Comparison of ENCODE assay signal across 12 cellular contexts in the genomic region with DNA sequence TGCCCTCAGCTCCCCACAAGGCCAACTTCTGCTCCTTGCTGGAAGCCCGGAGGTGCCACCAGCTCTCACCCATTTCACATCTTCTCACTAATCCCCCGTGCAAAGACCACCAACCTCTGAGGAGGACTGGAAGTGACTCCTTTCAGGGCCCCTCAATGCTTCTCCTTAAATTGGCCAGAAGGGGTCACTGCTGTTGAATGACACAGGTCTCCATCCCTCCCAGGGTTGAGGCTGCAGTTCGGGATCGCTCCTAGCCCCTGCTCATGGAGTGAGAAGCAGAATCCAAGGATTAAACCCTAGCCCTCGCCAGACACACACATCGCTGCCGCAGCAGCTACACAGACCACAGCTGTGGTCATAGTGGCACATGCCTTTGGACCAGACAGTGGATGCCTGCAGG.
DNase-seq lines count a peak whose midpoint lies in the region; ATAC-seq and TF ChIP-seq lines count a peak whose summit lies in the region.
"Had no signal": no experiment of that assay in that cellular context is flagged by ENCODE, and none has a peak within 500 bp of the region (broad histone marks: within the 10 kb centered on the region; RNA-seq: fewer than 3 reads in every experiment).

No MANE protein-coding gene starts in this region.

- H3K79me2 ChIP-seq in SK-N-SH (ENCODE audit: insufficient read depth) = no peaks in the 10 kb centered on the region

- peaks cover 8% of the 10 kb centered on the region for H3K4me1 Mint-ChIP-seq in glutamatergic neuron (ENCODE audit: low read depth, unreplicated experiment)
- H3K4me1 Mint-ChIP-seq in activated T-cell treated with anti-CD3 and anti-CD28 coated beads, Interleukin-2, amount 50 U/mL, for 4 hours (ENCODE audit: low read depth) = no peaks in the 10 kb centered on the region
- H3K4me1 Mint-ChIP-seq: IgD-negative memory B cell had no signal

- no peak for ATAC-seq in thoracic aorta (ENCODE audit: insufficient number of reproducible peaks, low FRiP score, low read depth)
- no peak for ATAC-seq in activated T-cell treated with anti-CD3 and anti-CD28 coated beads, Interleukin-2, amount 50 U/mL, for 4 hours
- ATAC-seq in GM19351 (IDR thresholded peaks at IDR 0.05; ENCODE audit: unreplicated experiment) = no peak

- no peaks in the 10 kb centered on the region for H3F3A ChIP-seq in SK-N-SH (replicated peaks; ENCODE audit: insufficient read depth)

- H2AFZ ChIP-seq in SK-N-SH (ENCODE audit: low read depth) = no peak overlapping the region

- TF ChIP-seq EP300 in SK-N-SH (IDR thresholded peaks at IDR 0.05; ENCODE audit: borderline replicate concordance in 1 of 2, low read depth in 1 of 2, low read length in 1 of 2) = no peak

- H3K36me3 Mint-ChIP-seq in glutamatergic neuron (ENCODE audit: unreplicated experiment) = no peaks in the 10 kb centered on the region
- no peaks in the 10 kb centered on the region for H3K36me3 Mint-ChIP-seq in activated T-cell treated with anti-CD3 and anti-CD28 coated beads, Interleukin-2, amount 50 U/mL, for 4 hours (ENCODE audit: insufficient read depth)

- H3K4me1 ChIP-seq in SK-N-SH (ENCODE audit: control insufficient read depth in 1 of 2, insufficient read depth in 2 of 2, low read depth in 1 of 2, low read length in 1 of 2) (no peaks in the 10 kb centered on the region), thoracic aorta (ENCODE audit: control insufficient read depth in 1 of 2, low read depth in 2 of 2) (no peaks in the 10 kb centered on the region)

- H4K20me1 ChIP-seq in SK-N-SH (ENCODE audit: insufficient read depth) = no peaks in the 10 kb centered on the region

- H3K4me2 ChIP-seq in SK-N-SH = no peak overlapping the region

- H3K4me3 Mint-ChIP-seq in glutamatergic neuron (ENCODE audit: unreplicated experiment) = no peak overlapping the region
- no peak overlapping the region for H3K4me3 Mint-ChIP-seq in activated T-cell treated with anti-CD3 and anti-CD28 coated beads, Interleukin-2, amount 50 U/mL, for 4 hours
- H3K4me3 Mint-ChIP-seq: IgD-negative memory B cell had no signal

- H3K36me3 ChIP-seq in SK-N-SH (replicated peaks in 1 of 2; ENCODE audit: control insufficient read depth in 1 of 2, insufficient read depth in 2 of 2, low read length in 1 of 2) (peaks cover 0 to 27% of the 10 kb centered on the region in 2 experiments), thoracic aorta (no peaks in the 10 kb centered on the region)

- POLR2A ChIA-PET in SK-N-SH (lab: Yijun Ruan, JAX) = no interaction called here

- H3K27ac ChIP-seq in SK-N-SH (ENCODE audit: low read depth in 2 of 2, low read length in 1 of 2) (no peak overlapping the region), thoracic aorta (no peak overlapping the region)

- H3K9me2 ChIP-seq in SK-N-SH = no peaks in the 10 kb centered on the region

- TF ChIP-seq CTCF in SK-N-SH (IDR thresholded peaks at IDR 0.05) (peak; percentile 41), glutamatergic neuron (IDR thresholded peaks at IDR 0.05; ENCODE audit: partially characterized antibody, unreplicated experiment) (no peak), thoracic aorta (IDR thresholded peaks at IDR 0.05) (peak; percentile 8)

- peaks cover 2% of the 10 kb centered on the region for H3K9me3 Mint-ChIP-seq in glutamatergic neuron (ENCODE audit: unreplicated experiment)
- no peaks in the 10 kb centered on the region for H3K9me3 Mint-ChIP-seq in activated T-cell treated with anti-CD3 and anti-CD28 coated beads, Interleukin-2, amount 50 U/mL, for 4 hours

- CTCF ChIA-PET in SK-N-SH (lab: Yijun Ruan, JAX) = interaction anchor here (1.0 to 1.4 kb wide), 4 partner anchors 11 to 841 kb away, joined by 3 to 5 read pairs (median 3); no protein-coding TSS in a partner anchor

- 58% methylated on average over 2 of the region's 7 CpGs for WGBS in SK-N-SH (ENCODE audit: low lambda C conversion rate)

- H3K27ac Mint-ChIP-seq in glutamatergic neuron (ENCODE audit: unreplicated experiment) = no peak overlapping the region
- H3K27ac Mint-ChIP-seq: IgD-negative memory B cell had no signal

- H3K27me3 Mint-ChIP-seq in glutamatergic neuron (ENCODE audit: unreplicated experiment) = peaks cover 2% of the 10 kb centered on the region
- H3K27me3 Mint-ChIP-seq in activated T-cell treated with anti-CD3 and anti-CD28 coated beads, Interleukin-2, amount 50 U/mL, for 4 hours (ENCODE audit: low read depth) = no peaks in the 10 kb centered on the region
- H3K27me3 Mint-ChIP-seq: IgD-negative memory B cell had no signal

- TF ChIP-seq RAD21 in SK-N-SH (IDR thresholded peaks at IDR 0.05; ENCODE audit: low read length) = peak; percentile 43

- no peaks in the 10 kb centered on the region for H3K9me3 ChIP-seq in SK-N-SH
- H3K9me3 ChIP-seq in thoracic aorta = peaks cover 4% of the 10 kb centered on the region

- H3K27me3 ChIP-seq in SK-N-SH (ENCODE audit: insufficient read depth) (no peaks in the 10 kb centered on the region), thoracic aorta (replicated peaks; ENCODE audit: insufficient read depth) (no peaks in the 10 kb centered on the region)

- DNase-seq in NCI-H82 (lab: John Stamatoyannopoulos, UW) = peak; percentile 56
- no peak for DNase-seq in NCI-H82 treated with DMSO at 0.1 percent for 48 hours (lab: John Stamatoyannopoulos, UW; ENCODE audit: unreplicated experiment)
- DNase-seq in SK-N-SH = peak; percentile 9
- DNase-seq in glutamatergic neuron = peak; percentile 28
- no peak for DNase-seq in thoracic aorta (ENCODE audit: low spot score)
- DNase-seq in activated T-cell treated with anti-CD3 and anti-CD28 coated beads, Interleukin-2, amount 50 U/mL, for 4 hours = no peak
- DNase-seq in NK-92 (lab: John Stamatoyannopoulos, UW; ENCODE audit: unreplicated experiment) = no peak
- DNase-seq: activated CD8-positive, alpha-beta memory T cell treated with anti-CD3 and anti-CD28 coated beads for 24 hours; amniotic stem cell; NCI-H345 had no signal

- no peak overlapping the region for H3K9ac ChIP-seq in SK-N-SH

- H3K4me3 ChIP-seq in SK-N-SH (ENCODE audit: low read depth in 2 of 2, low read length in 1 of 2) (no peak overlapping the region), thoracic aorta (no peak overlapping the region)

TF ChIP-seq in SK-N-SH, 30 proteins besides CTCF, POLR2A, EP300 and RAD21:
- TF ChIP-seq, protein P1, sequence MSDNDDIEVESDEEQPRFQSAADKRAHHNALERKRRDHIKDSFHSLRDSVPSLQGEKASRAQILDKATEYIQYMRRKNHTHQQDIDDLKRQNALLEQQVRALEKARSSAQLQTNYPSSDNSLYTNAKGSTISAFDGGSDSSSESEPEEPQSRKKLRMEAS (IDR thresholded peaks at IDR 0.05; ENCODE audit: low read depth) = no peak
- no peak for TF ChIP-seq FOXM1 (IDR thresholded peaks at IDR 0.05; ENCODE audit: low read depth)
- TF ChIP-seq SMC3 (IDR thresholded peaks at IDR 0.05; ENCODE audit: low read depth, low read length) = 0 out of 2 replicates have a peak, but pooled peaks have one; percentile 10
- no peak for TF ChIP-seq MEF2A (IDR thresholded peaks at IDR 0.05; ENCODE audit: borderline replicate concordance, low read depth)
- no peak for TF ChIP-seq NFIC (IDR thresholded peaks at IDR 0.05; ENCODE audit: borderline replicate concordance)

Comparison
In these comparisons a context has a peak if more than half of its experiments do, and no peak if none do; other contexts are left out.
1. DNase-seq: peak in NCI-H82 (single experiment), SK-N-SH (single experiment) and glutamatergic neuron (single experiment); none in NCI-H82 treated with DMSO at 0.1 percent for 48 hours (single experiment), thoracic aorta (single experiment), activated T-cell treated with anti-CD3 and anti-CD28 coated beads, Interleukin-2, amount 50 U/mL, for 4 hours (single experiment) and NK-92 (single experiment).